In genomic region chr13:64934569-64935362, GRCh38 we compare ENCODE assay signal across 17 cellular contexts.
DNase-seq lines count a peak whose midpoint lies in the region; ATAC-seq and TF ChIP-seq lines count a peak whose summit lies in the region.
"Had no signal": no experiment of that assay in that cellular context is flagged by ENCODE, and none has a peak within 500 bp of the region (broad histone marks: within the 10 kb centered on the region; RNA-seq: fewer than 3 reads in every experiment).

No MANE protein-coding gene starts in this region.

- H3K36me3 ChIP-seq in OCI-LY1 (ENCODE audit: insufficient read depth, low read length) (no peaks in the 10 kb centered on the region), mesendoderm (ENCODE audit: control insufficient read depth, insufficient read depth, low read length) (no peaks in the 10 kb centered on the region), testis (ENCODE audit: low read depth, missing control alignments) (no peaks in the 10 kb centered on the region)

- H4K8ac ChIP-seq in mesendoderm (ENCODE audit: low read depth, low read length): no peak overlapping the region

- no peak for TF ChIP-seq POLR2A in testis (IDR thresholded peaks at IDR 0.05)

- H3K9ac ChIP-seq in OCI-LY1 (ENCODE audit: low read length): no peak overlapping the region
- H3K9ac ChIP-seq in mesendoderm (ENCODE audit: low read length): no peak overlapping the region

- TF ChIP-seq CTCF in OCI-LY1 (IDR thresholded peaks at IDR 0.05; ENCODE audit: low read length): no peak
- TF ChIP-seq CTCF in testis (IDR thresholded peaks at IDR 0.05): no peak

- H3K9me3 ChIP-seq in OCI-LY1 (ENCODE audit: low read length): no peaks in the 10 kb centered on the region
- H3K9me3 ChIP-seq in testis: no peaks in the 10 kb centered on the region

- H3F3A ChIP-seq in OCI-LY1 (ENCODE audit: insufficient read depth, low read length): no peaks in the 10 kb centered on the region

- H3K27me3 ChIP-seq in OCI-LY1 (ENCODE audit: insufficient read depth, low read length): no peaks in the 10 kb centered on the region
- H3K27me3 ChIP-seq in mesendoderm (ENCODE audit: insufficient read depth, low read length, poor library complexity): no peaks in the 10 kb centered on the region
- H3K27me3 ChIP-seq in testis: no peaks in the 10 kb centered on the region

- H2AFZ ChIP-seq in OCI-LY1 (ENCODE audit: low read length): peak overlapping the region; percentile 36; the same call in 1 of the 2 replicates
- H2AFZ ChIP-seq: GM23338 had no signal

- H2BK120ac ChIP-seq in mesendoderm (ENCODE audit: low read depth, low read length): no peak overlapping the region

- intact Hi-C loops in testis (cut with DNase I; ENCODE audit: low total_unique reads): no loop called here

- no peak overlapping the region for H3K23ac ChIP-seq in mesendoderm (ENCODE audit: low read length)

- no peaks in the 10 kb centered on the region for H3K79me2 ChIP-seq in OCI-LY1 (ENCODE audit: insufficient read depth, low read length)
- no peaks in the 10 kb centered on the region for H3K79me2 ChIP-seq in mesendoderm (ENCODE audit: control insufficient read depth, insufficient read depth, low read length)

- H4K20me1 ChIP-seq in OCI-LY1 (ENCODE audit: insufficient read depth, low read length): no peaks in the 10 kb centered on the region

- H3K18ac ChIP-seq in mesendoderm (ENCODE audit: low read length): no peak overlapping the region

- no peak overlapping the region for H2AK5ac ChIP-seq in mesendoderm (ENCODE audit: low read length)

- peak; percentile 56 for ATAC-seq in SK-N-SH treated with all-trans-retinoic acid at 6 μM for 48 hours
- ATAC-seq: GM23338, HCT116 had no signal

- H3K79me1 ChIP-seq in mesendoderm (ENCODE audit: low read length): no peaks in the 10 kb centered on the region

- H2BK5ac ChIP-seq in mesendoderm (ENCODE audit: low read length): no peak overlapping the region

- H3K4me1 ChIP-seq in OCI-LY1 (ENCODE audit: insufficient read depth, low read length, severe bottlenecking) (peaks cover 7% of the 10 kb centered on the region), mesendoderm (ENCODE audit: control insufficient read depth, low read depth, low read length) (no peaks in the 10 kb centered on the region), testis (no peaks in the 10 kb centered on the region)

- peak overlapping the region; percentile 42; the same call in 1 of the 2 replicates for H3K4me2 ChIP-seq in OCI-LY1 (ENCODE audit: low read length)
- H3K4me2 ChIP-seq in mesendoderm (ENCODE audit: low read length): no peak overlapping the region
- H3K4me2 ChIP-seq: GM23338 had no signal

- no CpG with 5 or more reads among the region's 5 CpGs for WGBS in mesendoderm (ENCODE audit: extremely low coverage, insufficient coverage, low lambda C conversion rate)
- 80 to 84% methylated on average over 5 of the region's 5 CpGs for WGBS in testis, 2 donors

- H2BK15ac ChIP-seq in mesendoderm (replicated peaks; ENCODE audit: low read depth): no peak overlapping the region

- H3K4me3 ChIP-seq in OCI-LY1 (ENCODE audit: low read depth, low read length, poor library complexity, severe bottlenecking) (no peak overlapping the region), mesendoderm (ENCODE audit: low read length) (no peak overlapping the region), testis (no peak overlapping the region)
- H3K4me3 ChIP-seq: GM23338 had no signal

- no peak overlapping the region for H3K4ac ChIP-seq in mesendoderm (ENCODE audit: low read depth, low read length)

- H3K27ac ChIP-seq in OCI-LY1 (ENCODE audit: low read depth, low read length, poor library complexity, severe bottlenecking): no peak overlapping the region
- H3K27ac ChIP-seq in mesendoderm (ENCODE audit: low read depth, low read length): no peak overlapping the region
- no peak overlapping the region for H3K27ac ChIP-seq in testis

- H3K56ac ChIP-seq in mesendoderm (ENCODE audit: low read length): no peak overlapping the region

- H4K5ac ChIP-seq in mesendoderm (ENCODE audit: low read length): no peak overlapping the region

- no peaks in the 10 kb centered on the region for H3K9me2 ChIP-seq in OCI-LY1 (ENCODE audit: low read depth, low read length)

- peak; percentile 40 for DNase-seq in mesendoderm
- DNase-seq in GM19238 (ENCODE audit: insufficient read length, low spot score): no peak
- no peak for DNase-seq in NCI-H345 treated with DMSO at 0.1 percent for 48 hours (lab: John Stamatoyannopoulos, UW; ENCODE audit: unreplicated experiment)
- no peak for DNase-seq in testis
- DNase-seq: C1 segment of cervical spinal cord; Calu3; CD4-positive, alpha-beta memory T cell; COR-L47; DMS53; DMS79 treated with DMSO at 0.1 percent for 48 hours; GF-D8; H9; HFFc6 had no signal

TF ChIP-seq in SK-N-SH treated with all-trans-retinoic acid at 6 μM for 48 hours, 23 proteins besides CTCF, POLR2A, EP300 and RAD21 (continues in another document):
- no peak for TF ChIP-seq CSDC2 (CRISPR knock-in tag; IDR thresholded peaks at IDR 0.05)
- 0 out of 2 replicates have a peak, but pooled peaks have one; percentile 11 for TF ChIP-seq ZC3H10 (CRISPR knock-in tag; IDR thresholded peaks at IDR 0.05)
- TF ChIP-seq PPARA (CRISPR knock-in tag; IDR thresholded peaks at IDR 0.05; ENCODE audit: borderline replicate concordance): no peak
- TF ChIP-seq, protein P1, sequence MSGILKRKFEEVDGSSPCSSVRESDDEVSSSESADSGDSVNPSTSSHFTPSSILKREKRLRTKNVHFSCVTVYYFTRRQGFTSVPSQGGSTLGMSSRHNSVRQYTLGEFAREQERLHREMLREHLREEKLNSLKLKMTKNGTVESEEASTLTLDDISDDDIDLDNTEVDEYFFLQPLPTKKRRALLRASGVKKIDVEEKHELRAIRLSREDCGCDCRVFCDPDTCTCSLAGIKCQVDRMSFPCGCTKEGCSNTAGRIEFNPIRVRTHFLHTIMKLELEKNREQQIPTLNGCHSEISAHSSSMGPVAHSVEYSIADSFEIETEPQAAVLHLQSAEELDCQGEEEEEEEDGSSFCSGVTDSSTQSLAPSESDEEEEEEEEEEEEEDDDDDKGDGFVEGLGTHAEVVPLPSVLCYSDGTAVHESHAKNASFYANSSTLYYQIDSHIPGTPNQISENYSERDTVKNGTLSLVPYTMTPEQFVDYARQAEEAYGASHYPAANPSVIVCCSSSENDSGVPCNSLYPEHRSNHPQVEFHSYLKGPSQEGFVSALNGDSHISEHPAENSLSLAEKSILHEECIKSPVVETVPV (CRISPR knock-in tag; IDR thresholded peaks at IDR 0.05): no peak
- TF ChIP-seq OSR1 (CRISPR knock-in tag; IDR thresholded peaks at IDR 0.05): no peak
- TF ChIP-seq ISL1 (CRISPR knock-in tag; IDR thresholded peaks at IDR 0.05): peak; percentile 95
- no peak for TF ChIP-seq SNAI2 (CRISPR knock-in tag; IDR thresholded peaks at IDR 0.05)
- TF ChIP-seq, protein P2, sequence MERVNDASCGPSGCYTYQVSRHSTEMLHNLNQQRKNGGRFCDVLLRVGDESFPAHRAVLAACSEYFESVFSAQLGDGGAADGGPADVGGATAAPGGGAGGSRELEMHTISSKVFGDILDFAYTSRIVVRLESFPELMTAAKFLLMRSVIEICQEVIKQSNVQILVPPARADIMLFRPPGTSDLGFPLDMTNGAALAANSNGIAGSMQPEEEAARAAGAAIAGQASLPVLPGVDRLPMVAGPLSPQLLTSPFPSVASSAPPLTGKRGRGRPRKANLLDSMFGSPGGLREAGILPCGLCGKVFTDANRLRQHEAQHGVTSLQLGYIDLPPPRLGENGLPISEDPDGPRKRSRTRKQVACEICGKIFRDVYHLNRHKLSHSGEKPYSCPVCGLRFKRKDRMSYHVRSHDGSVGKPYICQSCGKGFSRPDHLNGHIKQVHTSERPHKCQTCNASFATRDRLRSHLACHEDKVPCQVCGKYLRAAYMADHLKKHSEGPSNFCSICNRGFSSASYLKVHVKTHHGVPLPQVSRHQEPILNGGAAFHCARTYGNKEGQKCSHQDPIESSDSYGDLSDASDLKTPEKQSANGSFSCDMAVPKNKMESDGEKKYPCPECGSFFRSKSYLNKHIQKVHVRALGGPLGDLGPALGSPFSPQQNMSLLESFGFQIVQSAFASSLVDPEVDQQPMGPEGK (CRISPR knock-in tag; IDR thresholded peaks at IDR 0.05; ENCODE audit: borderline replicate concordance): no peak
- TF ChIP-seq TCF4 (CRISPR knock-in tag; IDR thresholded peaks at IDR 0.05; ENCODE audit: borderline replicate concordance): peak; percentile 52; the same call in 1 of the 2 replicates
- TF ChIP-seq ZNF8 (CRISPR knock-in tag; IDR thresholded peaks at IDR 0.05): no peak
- TF ChIP-seq BACH2 (CRISPR knock-in tag; IDR thresholded peaks at IDR 0.05; ENCODE audit: borderline replicate concordance): no peak
- no peak for TF ChIP-seq ESRRG (CRISPR knock-in tag; IDR thresholded peaks at IDR 0.05)
- TF ChIP-seq ZFP30 (CRISPR knock-in tag; IDR thresholded peaks at IDR 0.05): no peak
- TF ChIP-seq TOX (CRISPR knock-in tag; IDR thresholded peaks at IDR 0.05; ENCODE audit: borderline replicate concordance): no peak
- no peak for TF ChIP-seq ZFP3 (CRISPR knock-in tag; IDR thresholded peaks at IDR 0.05)
- TF ChIP-seq RARB (CRISPR knock-in tag; IDR thresholded peaks at IDR 0.05): no peak
- TF ChIP-seq GLIS3 (CRISPR knock-in tag; IDR thresholded peaks at IDR 0.05): no peak; the same call in 1 of the 2 replicates
- TF ChIP-seq CREB5 (CRISPR knock-in tag; IDR thresholded peaks at IDR 0.05; ENCODE audit: low read depth): peak; percentile 53; the same call in 1 of the 2 replicates
- TF ChIP-seq ZNF565 (CRISPR knock-in tag; conservative IDR thresholded peaks at IDR 0.05; ENCODE audit: low read depth): no peak
- no peak for TF ChIP-seq ARNTL (CRISPR knock-in tag; IDR thresholded peaks at IDR 0.05; ENCODE audit: borderline replicate concordance, low read depth)
- TF ChIP-seq ZNF70 (CRISPR knock-in tag; IDR thresholded peaks at IDR 0.05): no peak
